15 cellular contexts compared by ENCODE assay signal in genomic region chr5:55921617-55922016, GRCh38.
DNase-seq lines count a peak whose midpoint lies in the region; TF ChIP-seq lines count a peak whose summit lies in the region.
"Had no signal": no experiment of that assay in that cellular context is flagged by ENCODE, and none has a peak within 500 bp of the region (broad histone marks: within the 10 kb centered on the region; RNA-seq: fewer than 3 reads in every experiment).

No MANE protein-coding gene starts in this region.

- TF ChIP-seq CTCF in right atrium auricular region (IDR thresholded peaks at IDR 0.05) (no peak), VCaP (conservative IDR thresholded peaks at IDR 0.05) (no peak), Peyer's patch (IDR thresholded peaks at IDR 0.05) (no peak)

- H3K4me3 ChIP-seq in right atrium auricular region (no peak overlapping the region), Peyer's patch (no peak overlapping the region)
- H3K4me3 ChIP-seq: BLaER1 treated with 17β-estradiol and CSF1 and Interleukin-3, amounts not matched to agents 10 nM and 100 nM; GM23338 had no signal

- no peaks in the 10 kb centered on the region for H3K27me3 Mint-ChIP-seq in T-helper 2 cell treated with Interferon-gamma antibody and Interleukin-4, amounts not matched to agents 5 μg/mL and 100 μg/mL, for 36 hours (ENCODE audit: low read depth)
- H3K27me3 Mint-ChIP-seq in activated CD4-positive, alpha-beta memory T cell treated with anti-CD3 and anti-CD28 coated beads, Interleukin-2, amount 10 ng/mL, durations not matched to agents 7 days and 5 days, result no peaks in the 10 kb centered on the region

- H3K27ac ChIP-seq in right atrium auricular region (no peak overlapping the region), VCaP (peak overlapping the region; percentile 74), Peyer's patch (no peak overlapping the region)
- H3K27ac ChIP-seq: BLaER1 treated with 17β-estradiol and CSF1 and Interleukin-3, amounts not matched to agents 10 nM and 100 nM had no signal

- CTCF ChIA-PET in activated CD4-positive, alpha-beta memory T cell treated with anti-CD3 and anti-CD28 coated beads, Interleukin-2, amount 10 ng/mL, durations not matched to agents 7 days and 5 days (lab: Charles Lee), result no interaction called here

- peaks cover 23% of the 10 kb centered on the region for H3K4me1 Mint-ChIP-seq in T-helper 2 cell treated with Interferon-gamma antibody and Interleukin-4, amounts not matched to agents 5 μg/mL and 100 μg/mL, for 36 hours (ENCODE audit: low read depth)
- peaks cover 34% of the 10 kb centered on the region for H3K4me1 Mint-ChIP-seq in activated CD4-positive, alpha-beta memory T cell treated with anti-CD3 and anti-CD28 coated beads, Interleukin-2, amount 10 ng/mL, durations not matched to agents 7 days and 5 days

- H3K9me3 ChIP-seq in right atrium auricular region (no peaks in the 10 kb centered on the region), Peyer's patch (no peaks in the 10 kb centered on the region)
- H3K9me3 ChIP-seq: BLaER1 treated with 17β-estradiol and CSF1 and Interleukin-3, amounts not matched to agents 10 nM and 100 nM had no signal

- POLR2A ChIA-PET in activated CD4-positive, alpha-beta memory T cell treated with anti-CD3 and anti-CD28 coated beads, Interleukin-2, amount 10 ng/mL, durations not matched to agents 7 days and 5 days (lab: Charles Lee), result interaction anchor here (4.0 kb wide), 1 partner anchor 14 kb away, joined by 15 read pairs; no protein-coding TSS in a partner anchor

- H3K27ac Mint-ChIP-seq in T-helper 2 cell treated with Interferon-gamma antibody and Interleukin-4, amounts not matched to agents 5 μg/mL and 100 μg/mL, for 36 hours, result no peak overlapping the region
- no peak overlapping the region for H3K27ac Mint-ChIP-seq in activated CD4-positive, alpha-beta memory T cell treated with anti-CD3 and anti-CD28 coated beads, Interleukin-2, amount 10 ng/mL, durations not matched to agents 7 days and 5 days
- H3K27ac Mint-ChIP-seq: B cell, GM23338 had no signal

- H3K36me3 ChIP-seq in right atrium auricular region (no peaks in the 10 kb centered on the region), Peyer's patch (no peaks in the 10 kb centered on the region)
- H3K36me3 ChIP-seq: BLaER1 treated with 17β-estradiol and CSF1 and Interleukin-3, amounts not matched to agents 10 nM and 100 nM had no signal

- H3K36me3 Mint-ChIP-seq in T-helper 2 cell treated with Interferon-gamma antibody and Interleukin-4, amounts not matched to agents 5 μg/mL and 100 μg/mL, for 36 hours (ENCODE audit: low read depth), result no peaks in the 10 kb centered on the region
- H3K36me3 Mint-ChIP-seq in activated CD4-positive, alpha-beta memory T cell treated with anti-CD3 and anti-CD28 coated beads, Interleukin-2, amount 10 ng/mL, durations not matched to agents 7 days and 5 days (ENCODE audit: low read depth), result no peaks in the 10 kb centered on the region
- H3K36me3 Mint-ChIP-seq: CD8-positive, alpha-beta memory T cell had no signal

- TF ChIP-seq POLR2A in Peyer's patch (IDR thresholded peaks at IDR 0.05), result no peak

- no peaks in the 10 kb centered on the region for H3K9me3 Mint-ChIP-seq in T-helper 2 cell treated with Interferon-gamma antibody and Interleukin-4, amounts not matched to agents 5 μg/mL and 100 μg/mL, for 36 hours
- no peaks in the 10 kb centered on the region for H3K9me3 Mint-ChIP-seq in activated CD4-positive, alpha-beta memory T cell treated with anti-CD3 and anti-CD28 coated beads, Interleukin-2, amount 10 ng/mL, durations not matched to agents 7 days and 5 days
- H3K9me3 Mint-ChIP-seq: CD8-positive, alpha-beta memory T cell; GM23338 had no signal

- DNase-seq in right atrium auricular region (ENCODE audit: low spot score) (peak; percentile 26), cardiac septum (ENCODE audit: low spot score) (no peak), iPS-NIHi7 (ENCODE audit: extremely low spot score) (peak; percentile 4), Peyer's patch (no peak)
- no peak for DNase-seq in T-helper 2 cell treated with Interferon-gamma antibody and Interleukin-4, amounts not matched to agents 5 μg/mL and 100 μg/mL, for 36 hours (ENCODE audit: low spot score)
- DNase-seq in activated CD4-positive, alpha-beta memory T cell treated with anti-CD3 and anti-CD28 coated beads, Interleukin-2, amount 10 ng/mL, durations not matched to agents 7 days and 5 days, result no peak
- DNase-seq: 8988T; CD8-positive, alpha-beta memory T cell; COR-L47; DMS 273 treated with DMSO at 0.1 percent for 48 hours; HCEC 1CT had no signal

- no peak overlapping the region for H3K4me3 Mint-ChIP-seq in T-helper 2 cell treated with Interferon-gamma antibody and Interleukin-4, amounts not matched to agents 5 μg/mL and 100 μg/mL, for 36 hours
- H3K4me3 Mint-ChIP-seq in activated CD4-positive, alpha-beta memory T cell treated with anti-CD3 and anti-CD28 coated beads, Interleukin-2, amount 10 ng/mL, durations not matched to agents 7 days and 5 days, result no peak overlapping the region
- H3K4me3 Mint-ChIP-seq: B cell, GM23338 had no signal

- H3K4me1 ChIP-seq in right atrium auricular region, result peaks cover 0 to 4% of the 10 kb centered on the region in 2 donors
- no peaks in the 10 kb centered on the region for H3K4me1 ChIP-seq in Peyer's patch

- H3K27me3 ChIP-seq in right atrium auricular region, result no peaks in the 10 kb centered on the region
- H3K27me3 ChIP-seq in Peyer's patch, result no peaks in the 10 kb centered on the region
- H3K27me3 ChIP-seq: BLaER1 treated with 17β-estradiol and CSF1 and Interleukin-3, amounts not matched to agents 10 nM and 100 nM had no signal

- intact Hi-C loops in cardiac septum (cut with DNase I), result no loop called here

Comparison
In these comparisons a context has a peak if more than half of its experiments do, and no peak if none do; other contexts are left out.
1. DNase-seq: peak in right atrium auricular region (single experiment) and iPS-NIHi7 (single experiment); none in cardiac septum (single experiment), Peyer's patch (0 of 3), T-helper 2 cell treated with Interferon-gamma antibody and Interleukin-4, amounts not matched to agents 5 μg/mL and 100 μg/mL, for 36 hours (single experiment) and activated CD4-positive, alpha-beta memory T cell treated with anti-CD3 and anti-CD28 coated beads, Interleukin-2, amount 10 ng/mL, durations not matched to agents 7 days and 5 days (single experiment).